ENCODE assay signal across 29 cellular contexts in the genomic region with DNA sequence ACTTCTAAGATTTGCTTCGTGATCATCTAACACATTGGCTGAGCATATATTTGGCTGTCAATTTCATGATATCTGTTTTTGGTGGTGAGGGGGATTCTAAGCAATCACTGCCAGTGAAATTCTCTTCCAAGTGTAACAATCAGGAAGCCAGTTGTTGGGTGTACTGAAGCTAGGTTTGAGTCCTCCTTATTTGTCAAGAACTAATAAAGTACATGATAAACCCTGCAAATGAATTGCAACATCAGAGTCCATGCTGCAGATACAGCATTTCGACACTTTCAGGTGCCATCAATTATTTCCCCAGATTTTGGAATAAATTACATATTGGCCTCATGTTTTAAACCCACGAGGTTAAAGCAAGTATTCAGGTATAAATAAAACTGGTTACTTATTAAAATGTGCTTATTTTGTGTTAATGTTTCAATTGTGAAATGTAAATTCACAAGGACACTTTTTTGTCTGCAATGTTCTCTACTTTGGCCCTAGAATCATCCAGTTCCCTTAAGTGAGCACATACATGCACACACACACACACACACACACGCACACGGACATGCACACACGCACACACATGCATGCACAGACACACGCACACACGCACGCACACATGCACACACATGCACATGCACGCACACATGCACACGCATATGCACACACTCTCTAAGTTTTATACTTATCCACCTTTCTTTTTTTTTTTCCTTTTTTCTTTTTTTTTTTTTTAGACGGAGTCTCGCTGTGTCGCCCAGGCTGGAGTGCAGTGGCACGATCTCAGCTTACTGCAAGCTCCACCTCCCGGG.
A peak's percentile ranks its signal among the peaks of the same experiment; 100 is the strongest.
DNase-seq lines count a peak whose midpoint lies in the region; ATAC-seq, FAIRE-seq and TF ChIP-seq lines count a peak whose summit lies in the region.
"Had no signal": no experiment of that assay in that cellular context is flagged by ENCODE, and none has a peak within 500 bp of the region (broad histone marks: within the 10 kb centered on the region; RNA-seq: fewer than 3 reads in every experiment).

No MANE protein-coding gene starts in this region.

- TF ChIP-seq CTCF in HepG2 (CRISPR knock-in tag; IDR thresholded peaks at IDR 0.05): no peak
- TF ChIP-seq CTCF in right lobe of liver (IDR thresholded peaks at IDR 0.05): no peak
- TF ChIP-seq CTCF in omental fat pad (IDR thresholded peaks at IDR 0.05): no peak

- no peaks in the 10 kb centered on the region for H3K36me3 Mint-ChIP-seq in dendritic cell treated with granulocyte-macrophage colony-stimulating factor and Interleukin-4, amounts not matched to agents 40 ng/mL and 50 ng/mL, for 4 days (ENCODE audit: low read depth)
- no peaks in the 10 kb centered on the region for H3K36me3 Mint-ChIP-seq in CD4-positive, alpha-beta memory T cell
- H3K36me3 Mint-ChIP-seq in activated naive CD8-positive, alpha-beta T cell treated with anti-CD3 and anti-CD28 coated beads for 36 hours: no peaks in the 10 kb centered on the region
- no peaks in the 10 kb centered on the region for H3K36me3 Mint-ChIP-seq in activated T-cell treated with anti-CD3 and anti-CD28 coated beads, Interleukin-2, amount 50 U/mL, for 24 hours (ENCODE audit: low read depth)

- H3K27ac ChIP-seq in HepG2 (ENCODE audit: extremely low read length, insufficient read depth, low read length) (no peak overlapping the region), right lobe of liver (no peak overlapping the region)
- no peak overlapping the region for H3K27ac ChIP-seq in CD4-positive, alpha-beta memory T cell (ENCODE audit: low read depth, low read length)
- H3K27ac ChIP-seq: BLaER1 treated with 17β-estradiol and CSF1 and Interleukin-3, amounts not matched to agents 10 nM and 100 nM; HL-60; SJCRH30 had no signal

- DNase-seq in HepG2 (ENCODE audit: low spot score) (no peak), right lobe of liver (no peak), omental fat pad (ENCODE audit: low spot score) (no peak)
- DNase-seq in CD4-positive, alpha-beta memory T cell: no peak
- no peak for DNase-seq in activated naive CD8-positive, alpha-beta T cell treated with anti-CD3 and anti-CD28 coated beads for 36 hours
- DNase-seq in activated T-cell treated with anti-CD3 and anti-CD28 coated beads, Interleukin-2, amount 50 U/mL, for 24 hours: no peak
- DNase-seq: AML-193; CD4-positive, alpha-beta T cell; COR-L47; DMS53; GOT3; Karpas-422; NCI-H1092 treated with DMSO at 0.1 percent for 48 hours; NCI-H1436; NCI-H187; NCI-H2081 treated with DMSO at 0.1 percent for 48 hours; NCI-H2171; NCI-H226; NCI-H510A; NCI-H69; OCI-M1; SJCRH30 had no signal

- POLR2A ChIA-PET in HepG2 (lab: Yijun Ruan, JAX): no interaction called here
- POLR2A ChIA-PET in CD4-positive, alpha-beta memory T cell (lab: Charles Lee; ENCODE audit: partially characterized antibody): interaction anchor here (0.7 kb wide), 1 partner anchor 9 kb away, joined by 3 read pairs; no protein-coding TSS in a partner anchor

- H3K4me1 ChIP-seq in HepG2 (ENCODE audit: insufficient read depth, low read length) (no peaks in the 10 kb centered on the region), right lobe of liver (no peaks in the 10 kb centered on the region)
- no peaks in the 10 kb centered on the region for H3K4me1 ChIP-seq in CD4-positive, alpha-beta memory T cell (ENCODE audit: insufficient read depth, low read length)
- H3K4me1 ChIP-seq: BLaER1 treated with 17β-estradiol and CSF1 and Interleukin-3, amounts not matched to agents 10 nM and 100 nM; SJCRH30 had no signal

- H3K79me2 ChIP-seq in HepG2 (ENCODE audit: insufficient read depth, low read length): no peaks in the 10 kb centered on the region

- H3K4me3 Mint-ChIP-seq in dendritic cell treated with granulocyte-macrophage colony-stimulating factor and Interleukin-4, amounts not matched to agents 40 ng/mL and 50 ng/mL, for 4 days: no peak overlapping the region
- H3K4me3 Mint-ChIP-seq in CD4-positive, alpha-beta memory T cell: no peak overlapping the region
- no peak overlapping the region for H3K4me3 Mint-ChIP-seq in activated naive CD8-positive, alpha-beta T cell treated with anti-CD3 and anti-CD28 coated beads for 36 hours
- no peak overlapping the region for H3K4me3 Mint-ChIP-seq in activated T-cell treated with anti-CD3 and anti-CD28 coated beads, Interleukin-2, amount 50 U/mL, for 24 hours
- H3K4me3 Mint-ChIP-seq: CD4-positive, alpha-beta T cell had no signal

- no peak for ATAC-seq in HepG2
- no peak for ATAC-seq in right lobe of liver
- ATAC-seq in omental fat pad (ENCODE audit: low FRiP score): peak; percentile 28
- ATAC-seq: HCT116, SK-N-SH treated with all-trans-retinoic acid at 6 μM for 48 hours had no signal

- no peak for FAIRE-seq in HepG2 (lab: Jason Lieb, UNC)
- FAIRE-seq: A204.1, RCC 7860 had no signal

- no peak for TF ChIP-seq POLR2A in HepG2 (IDR thresholded peaks at IDR 0.05; ENCODE audit: insufficient read depth in 1 of 2, low read depth in 2 of 2, low read length in 2 of 2)
- no peak for TF ChIP-seq POLR2A in right lobe of liver (IDR thresholded peaks at IDR 0.05)

- H3K27me3 Mint-ChIP-seq in dendritic cell treated with granulocyte-macrophage colony-stimulating factor and Interleukin-4, amounts not matched to agents 40 ng/mL and 50 ng/mL, for 4 days: peaks cover 5% of the 10 kb centered on the region
- H3K27me3 Mint-ChIP-seq in CD4-positive, alpha-beta memory T cell: peaks cover 0 to under 1% of the 10 kb centered on the region in 2 donors
- H3K27me3 Mint-ChIP-seq in activated naive CD8-positive, alpha-beta T cell treated with anti-CD3 and anti-CD28 coated beads for 36 hours: no peaks in the 10 kb centered on the region
- peaks cover 2% of the 10 kb centered on the region for H3K27me3 Mint-ChIP-seq in activated T-cell treated with anti-CD3 and anti-CD28 coated beads, Interleukin-2, amount 50 U/mL, for 24 hours
- H3K27me3 Mint-ChIP-seq: CD4-positive, alpha-beta T cell had no signal

- in situ Hi-C loops in HepG2 (cut with HindIII; ENCODE audit: extremely low pct_ligation_motif_present, low pct_unique_long_range_greater_than_20kb): no loop called here

- no peak overlapping the region for H3K4me3 ChIP-seq in HepG2 (replicated peaks in 1 of 3; ENCODE audit: insufficient read depth in 1 of 3, low read depth in 2 of 3, low read length in 3 of 3)
- H3K4me3 ChIP-seq in right lobe of liver: no peak overlapping the region
- H3K4me3 ChIP-seq in CD4-positive, alpha-beta memory T cell (ENCODE audit: low read length in 2 of 2): no peak overlapping the region
- H3K4me3 ChIP-seq: BLaER1 treated with 17β-estradiol and CSF1 and Interleukin-3, amounts not matched to agents 10 nM and 100 nM; SJCRH30 had no signal

- H3K9me3 ChIP-seq in HepG2 (ENCODE audit: low read length): no peaks in the 10 kb centered on the region
- H3K9me3 ChIP-seq in right lobe of liver: no peaks in the 10 kb centered on the region
- H3K9me3 ChIP-seq in CD4-positive, alpha-beta memory T cell (ENCODE audit: control insufficient read depth in 1 of 2, low read length in 2 of 2): no peaks in the 10 kb centered on the region
- H3K9me3 ChIP-seq: BLaER1 treated with 17β-estradiol and CSF1 and Interleukin-3, amounts not matched to agents 10 nM and 100 nM; SJCRH30 had no signal

- no peaks in the 10 kb centered on the region for H4K20me1 ChIP-seq in HepG2 (ENCODE audit: insufficient read depth, low read length)
- H4K20me1 ChIP-seq: BLaER1 treated with 17β-estradiol and CSF1 and Interleukin-3, amounts not matched to agents 10 nM and 100 nM had no signal

- no peak overlapping the region for H2AFZ ChIP-seq in HepG2 (ENCODE audit: low read length)

- H3K4me2 ChIP-seq in HepG2 (ENCODE audit: low read depth, low read length): no peak overlapping the region
- H3K4me2 ChIP-seq: BLaER1 treated with 17β-estradiol and CSF1 and Interleukin-3, amounts not matched to agents 10 nM and 100 nM had no signal

- 41% methylated on average over 16 of the region's 16 CpGs for WGBS in HepG2 (ENCODE audit: low lambda C conversion rate)
- WGBS in right lobe of liver (ENCODE audit: insufficient coverage, low coverage, low lambda C conversion rate, missing lambda C conversion rate): 71% methylated on average over 11 of the region's 16 CpGs

- H3K9me3 Mint-ChIP-seq in dendritic cell treated with granulocyte-macrophage colony-stimulating factor and Interleukin-4, amounts not matched to agents 40 ng/mL and 50 ng/mL, for 4 days: peaks cover 11% of the 10 kb centered on the region
- H3K9me3 Mint-ChIP-seq in CD4-positive, alpha-beta memory T cell: peaks cover 0 to 2% (median 0%) of the 10 kb centered on the region in 8 donors
- H3K9me3 Mint-ChIP-seq in activated naive CD8-positive, alpha-beta T cell treated with anti-CD3 and anti-CD28 coated beads for 36 hours: no peaks in the 10 kb centered on the region
- no peaks in the 10 kb centered on the region for H3K9me3 Mint-ChIP-seq in activated T-cell treated with anti-CD3 and anti-CD28 coated beads, Interleukin-2, amount 50 U/mL, for 24 hours
- H3K9me3 Mint-ChIP-seq: CD4-positive, alpha-beta T cell had no signal

- intact Hi-C loops in HepG2 (cut with micrococcal nuclease; ENCODE audit: unreplicated experiment) (no loop called here), right lobe of liver (cut with DNase I) (no loop called here)
- intact Hi-C loops in dendritic cell treated with granulocyte-macrophage colony-stimulating factor and Interleukin-4, amounts not matched to agents 40 ng/mL and 50 ng/mL, for 4 days (cut with micrococcal nuclease): no loop called here
- intact Hi-C loops in CD4-positive, alpha-beta memory T cell (cut with micrococcal nuclease): no loop called here

- CTCF ChIA-PET in HepG2 (lab: Yijun Ruan, JAX; ENCODE audit: low intra/inter-chr PET ratio, low total read pairs): no interaction called here
- CTCF ChIA-PET in CD4-positive, alpha-beta memory T cell (lab: Charles Lee; ENCODE audit: partially characterized antibody): no interaction called here

- H3K36me3 ChIP-seq in HepG2 (replicated peaks in 1 of 2; ENCODE audit: control insufficient read depth in 1 of 2, insufficient read depth in 2 of 2, low read length in 2 of 2) (no peaks in the 10 kb centered on the region), right lobe of liver (no peaks in the 10 kb centered on the region)
- no peaks in the 10 kb centered on the region for H3K36me3 ChIP-seq in CD4-positive, alpha-beta memory T cell (ENCODE audit: insufficient read depth, low read length)
- H3K36me3 ChIP-seq: BLaER1 treated with 17β-estradiol and CSF1 and Interleukin-3, amounts not matched to agents 10 nM and 100 nM; SJCRH30 had no signal

- BruUV-seq in HepG2 (replicated peaks; lab: Mats Ljungman, UMichigan): no TSS peak

- H3K27ac Mint-ChIP-seq in dendritic cell treated with granulocyte-macrophage colony-stimulating factor and Interleukin-4, amounts not matched to agents 40 ng/mL and 50 ng/mL, for 4 days: peak overlapping the region; percentile 14
- no peak overlapping the region for H3K27ac Mint-ChIP-seq in CD4-positive, alpha-beta memory T cell
- H3K27ac Mint-ChIP-seq in activated naive CD8-positive, alpha-beta T cell treated with anti-CD3 and anti-CD28 coated beads for 36 hours: no peak overlapping the region
- no peak overlapping the region for H3K27ac Mint-ChIP-seq in activated T-cell treated with anti-CD3 and anti-CD28 coated beads, Interleukin-2, amount 50 U/mL, for 24 hours
- H3K27ac Mint-ChIP-seq: CD4-positive, alpha-beta T cell had no signal

- H3K9ac ChIP-seq in HepG2 (ENCODE audit: insufficient read depth, low read depth, low read length): no peak overlapping the region
- H3K9ac ChIP-seq: BLaER1 treated with 17β-estradiol and CSF1 and Interleukin-3, amounts not matched to agents 10 nM and 100 nM had no signal

- TF ChIP-seq EP300 in HepG2 (IDR thresholded peaks at IDR 0.05; ENCODE audit: low read depth in 2 of 2, low read length in 2 of 2): no peak
- no peak for TF ChIP-seq EP300 in HepG2 (CRISPR knock-in tag; IDR thresholded peaks at IDR 0.05; ENCODE audit: borderline replicate concordance)

- TF ChIP-seq RAD21 in HepG2 (CRISPR knock-in tag; IDR thresholded peaks at IDR 0.05): no peak

- H3K27me3 ChIP-seq in HepG2 (ENCODE audit: control insufficient read depth in 1 of 2, insufficient read depth in 2 of 2, low read length in 2 of 2) (no peaks in the 10 kb centered on the region), right lobe of liver (no peaks in the 10 kb centered on the region)
- H3K27me3 ChIP-seq in CD4-positive, alpha-beta memory T cell (ENCODE audit: insufficient read depth, low read length): no peaks in the 10 kb centered on the region
- H3K27me3 ChIP-seq: BLaER1 treated with 17β-estradiol and CSF1 and Interleukin-3, amounts not matched to agents 10 nM and 100 nM; SJCRH30 had no signal

- H3K4me1 Mint-ChIP-seq in dendritic cell treated with granulocyte-macrophage colony-stimulating factor and Interleukin-4, amounts not matched to agents 40 ng/mL and 50 ng/mL, for 4 days (ENCODE audit: low read depth): no peaks in the 10 kb centered on the region
- no peaks in the 10 kb centered on the region for H3K4me1 Mint-ChIP-seq in CD4-positive, alpha-beta memory T cell
- H3K4me1 Mint-ChIP-seq in activated naive CD8-positive, alpha-beta T cell treated with anti-CD3 and anti-CD28 coated beads for 36 hours: no peaks in the 10 kb centered on the region
- no peaks in the 10 kb centered on the region for H3K4me1 Mint-ChIP-seq in activated T-cell treated with anti-CD3 and anti-CD28 coated beads, Interleukin-2, amount 50 U/mL, for 24 hours (ENCODE audit: low read depth)
